22 cellular contexts compared by ENCODE assay signal in the genomic region with DNA sequence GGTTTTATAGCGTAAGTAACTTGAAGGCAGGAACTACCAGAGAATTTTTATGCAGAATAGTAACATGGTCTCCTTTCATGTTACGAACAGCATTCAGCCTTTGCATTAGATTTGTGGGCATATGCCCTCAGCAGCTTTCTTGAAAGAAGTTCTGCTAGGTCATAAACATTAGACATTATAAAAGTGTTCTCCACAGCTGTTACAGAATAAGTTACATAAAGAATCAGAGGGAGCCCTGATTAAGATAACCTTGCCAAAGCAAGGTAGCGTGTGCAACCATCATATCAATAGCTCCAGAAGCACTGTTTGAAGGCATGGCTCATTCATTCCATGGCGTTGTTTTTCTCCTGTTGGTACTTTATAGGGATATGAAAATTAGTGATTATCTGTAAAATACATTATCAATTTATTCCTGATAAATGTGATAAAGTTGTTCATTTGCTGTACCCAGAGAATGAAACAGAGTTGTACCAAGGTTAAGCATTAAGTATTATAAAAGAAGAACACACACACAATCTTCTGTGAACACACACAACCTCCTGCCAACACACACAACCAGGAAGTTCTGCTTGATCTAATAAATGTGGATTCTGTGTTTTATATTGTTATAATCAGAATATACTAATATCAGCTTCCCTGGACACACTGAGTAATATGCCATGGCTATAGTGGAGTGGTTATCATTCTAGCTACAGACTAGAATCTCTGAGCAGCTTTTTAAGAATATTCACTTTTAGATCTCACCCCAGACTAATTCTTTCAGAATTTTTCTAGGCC.
DNase-seq lines count a peak whose midpoint lies in the region; ATAC-seq and TF ChIP-seq lines count a peak whose summit lies in the region.
"Had no signal": no experiment of that assay in that cellular context is flagged by ENCODE, and none has a peak within 500 bp of the region (broad histone marks: within the 10 kb centered on the region; RNA-seq: fewer than 3 reads in every experiment).

No MANE protein-coding gene starts in this region.

- H3K4me1 ChIP-seq in mucosa of descending colon (ENCODE audit: low read depth) (no peaks in the 10 kb centered on the region), prostate gland (replicated peaks) (no peaks in the 10 kb centered on the region)
- H3K4me1 ChIP-seq: BLaER1, Caco-2 had no signal

- H3K27me3 ChIP-seq in prostate gland (replicated peaks; ENCODE audit: insufficient read depth): no peaks in the 10 kb centered on the region
- H3K27me3 ChIP-seq: BLaER1 had no signal

- POLR2A ChIA-PET in naive thymus-derived CD8-positive, alpha-beta T cell (lab: Charles Lee): no interaction called here

- no peaks in the 10 kb centered on the region for H3K9me3 ChIP-seq in mucosa of descending colon
- H3K9me3 ChIP-seq in prostate gland: no peaks in the 10 kb centered on the region
- H3K9me3 ChIP-seq: BLaER1, Caco-2 had no signal

- H3K4me3 Mint-ChIP-seq in natural killer cell treated with Interleukin-12 subunit alpha and Interleukin-12 subunit beta and Interleukin-15 and Interleukin-18, amount 100 ng/mL, for 72 hours: no peak overlapping the region
- no peak overlapping the region for H3K4me3 Mint-ChIP-seq in natural killer cell
- no peak overlapping the region for H3K4me3 Mint-ChIP-seq in naive thymus-derived CD8-positive, alpha-beta T cell
- H3K4me3 Mint-ChIP-seq: B cell; CD4-positive, CD25-positive, alpha-beta regulatory T cell; CD8-positive, alpha-beta T cell; GM23338; H9 had no signal

- no peak for TF ChIP-seq CTCF in natural killer cell (IDR thresholded peaks at IDR 0.05)
- no peak for TF ChIP-seq CTCF in mucosa of descending colon (IDR thresholded peaks at IDR 0.05)
- no peak for TF ChIP-seq CTCF in prostate gland (IDR thresholded peaks at IDR 0.05)

- peaks cover 8% of the 10 kb centered on the region for H3K9me3 Mint-ChIP-seq in natural killer cell treated with Interleukin-12 subunit alpha and Interleukin-12 subunit beta and Interleukin-15 and Interleukin-18, amount 100 ng/mL, for 72 hours
- H3K9me3 Mint-ChIP-seq in natural killer cell: no peaks in the 10 kb centered on the region
- H3K9me3 Mint-ChIP-seq in naive thymus-derived CD8-positive, alpha-beta T cell: peaks cover 0 to 7% (median 0%) of the 10 kb centered on the region in 9 donors
- H3K9me3 Mint-ChIP-seq: CD8-positive, alpha-beta T cell; GM23338; H9 had no signal

- H3K36me3 ChIP-seq in mucosa of descending colon (ENCODE audit: low read depth) (no peaks in the 10 kb centered on the region), prostate gland (no peaks in the 10 kb centered on the region)
- H3K36me3 ChIP-seq: BLaER1 had no signal

- no peak overlapping the region for H3K4me3 ChIP-seq in mucosa of descending colon
- H3K4me3 ChIP-seq in prostate gland: no peak overlapping the region
- H3K4me3 ChIP-seq: BLaER1, GM12878, GM23338 had no signal

- intact Hi-C loops in natural killer cell (cut with micrococcal nuclease) (no loop called here), mucosa of descending colon (cut with DNase I, micrococcal nuclease) (no loop called here), prostate gland (cut with DNase I) (no loop called here), posterior vena cava (cut with DNase I) (no loop called here)

- no peak for TF ChIP-seq POLR2A in prostate gland (IDR thresholded peaks at IDR 0.05)

- no peak for ATAC-seq in natural killer cell treated with Interleukin-12 subunit alpha and Interleukin-12 subunit beta and Interleukin-15 and Interleukin-18, amount 100 ng/mL, for 72 hours
- no peak for ATAC-seq in natural killer cell
- ATAC-seq in mucosa of descending colon: peak; percentile 69
- no peak for ATAC-seq in naive thymus-derived CD8-positive, alpha-beta T cell
- ATAC-seq: CD8-positive, alpha-beta T cell; GM12878; GM23338; HCT116 had no signal

- no peak for DNase-seq in natural killer cell treated with Interleukin-12 subunit alpha and Interleukin-12 subunit beta and Interleukin-15 and Interleukin-18, amount 100 ng/mL, for 72 hours (ENCODE audit: low spot score)
- DNase-seq in natural killer cell (no peak), mucosa of descending colon (no peak), prostate gland (ENCODE audit: low spot score) (peak; percentile 30), posterior vena cava (ENCODE audit: low spot score) (no peak), T-helper 2 cell (no peak)
- DNase-seq in naive thymus-derived CD8-positive, alpha-beta T cell: no peak
- DNase-seq: Caco-2; CD4-positive, CD25-positive, alpha-beta regulatory T cell; CD8-positive, alpha-beta T cell; DMS 273 treated with DMSO at 0.1 percent for 48 hours; DMS79; EL; GDM1; H9 had no signal

- 73% methylated on average over 4 of the region's 4 CpGs for WGBS in prostate gland

- H3K4me1 Mint-ChIP-seq in natural killer cell treated with Interleukin-12 subunit alpha and Interleukin-12 subunit beta and Interleukin-15 and Interleukin-18, amount 100 ng/mL, for 72 hours (ENCODE audit: low read depth in 2 of 2): peaks cover 11 to 15% of the 10 kb centered on the region in 2 donors
- no peaks in the 10 kb centered on the region for H3K4me1 Mint-ChIP-seq in natural killer cell
- peaks cover 0 to 3% (median under 1%) of the 10 kb centered on the region in 4 donors for H3K4me1 Mint-ChIP-seq in naive thymus-derived CD8-positive, alpha-beta T cell
- H3K4me1 Mint-ChIP-seq: B cell, GM23338, H9 had no signal

- H3K27ac Mint-ChIP-seq in natural killer cell treated with Interleukin-12 subunit alpha and Interleukin-12 subunit beta and Interleukin-15 and Interleukin-18, amount 100 ng/mL, for 72 hours: peak overlapping the region; percentile 66 to 74
- no peak overlapping the region for H3K27ac Mint-ChIP-seq in natural killer cell
- no peak overlapping the region for H3K27ac Mint-ChIP-seq in naive thymus-derived CD8-positive, alpha-beta T cell
- H3K27ac Mint-ChIP-seq: B cell; CD8-positive, alpha-beta T cell; GM23338; H9 had no signal

- H3K27ac ChIP-seq in prostate gland: peak overlapping the region in 1 of 2 donors; percentile 66
- H3K27ac ChIP-seq: 22Rv1, BLaER1, C4-2B had no signal

- no peaks in the 10 kb centered on the region for H3K36me3 Mint-ChIP-seq in natural killer cell treated with Interleukin-12 subunit alpha and Interleukin-12 subunit beta and Interleukin-15 and Interleukin-18, amount 100 ng/mL, for 72 hours
- no peaks in the 10 kb centered on the region for H3K36me3 Mint-ChIP-seq in natural killer cell
- H3K36me3 Mint-ChIP-seq in naive thymus-derived CD8-positive, alpha-beta T cell: peaks cover 0 to 4% (median 2%) of the 10 kb centered on the region in 3 donors
- H3K36me3 Mint-ChIP-seq: CD8-positive, alpha-beta T cell had no signal

- H3K27me3 Mint-ChIP-seq in natural killer cell treated with Interleukin-12 subunit alpha and Interleukin-12 subunit beta and Interleukin-15 and Interleukin-18, amount 100 ng/mL, for 72 hours: no peaks in the 10 kb centered on the region
- H3K27me3 Mint-ChIP-seq in natural killer cell (ENCODE audit: low read depth in 2 of 2): peaks cover 0 to under 1% of the 10 kb centered on the region in 2 donors
- H3K27me3 Mint-ChIP-seq in naive thymus-derived CD8-positive, alpha-beta T cell: no peaks in the 10 kb centered on the region
- H3K27me3 Mint-ChIP-seq: B cell; CD4-positive, CD25-positive, alpha-beta regulatory T cell had no signal

Comparison
In these comparisons a context has a peak if more than half of its experiments do, and no peak if none do; other contexts are left out.
1. H3K27ac Mint-ChIP-seq: peak in natural killer cell treated with Interleukin-12 subunit alpha and Interleukin-12 subunit beta and Interleukin-15 and Interleukin-18, amount 100 ng/mL, for 72 hours (2 of 2); none in natural killer cell (0 of 2) and naive thymus-derived CD8-positive, alpha-beta T cell (0 of 10).